ENCODE assay signal across 24 cellular contexts in genomic region chr18:35953688-35954087, GRCh38.
DNase-seq lines count a peak whose midpoint lies in the region; ATAC-seq and FAIRE-seq lines count a peak whose summit lies in the region.
"Had no signal": no experiment of that assay in that cellular context is flagged by ENCODE, and none has a peak within 500 bp of the region (broad histone marks: within the 10 kb centered on the region; RNA-seq: fewer than 3 reads in every experiment).

No MANE protein-coding gene starts in this region.

- no peaks in the 10 kb centered on the region for H3K27me3 ChIP-seq in small intestine (ENCODE audit: control insufficient read depth in 2 of 2, insufficient read depth in 2 of 2, low read length in 2 of 2)
- H3K27me3 ChIP-seq: MG63, right atrium auricular region, thyroid gland had no signal

- H3K9me3 ChIP-seq in small intestine (ENCODE audit: control insufficient read depth, low read depth), result no peaks in the 10 kb centered on the region
- H3K9me3 ChIP-seq: lower lobe of right lung, thyroid gland had no signal

- ATAC-seq in GM18873 (IDR thresholded peaks at IDR 0.05; ENCODE audit: low FRiP score, unreplicated experiment) (peak; percentile 87), GM21529 (IDR thresholded peaks at IDR 0.05; ENCODE audit: unreplicated experiment) (peak; percentile 62), HG02973 (IDR thresholded peaks at IDR 0.05; ENCODE audit: unreplicated experiment) (peak; percentile 73), sciatic nerve (no peak), HG03439 (IDR thresholded peaks at IDR 0.05; ENCODE audit: unreplicated experiment) (no peak), GM19397 (IDR thresholded peaks at IDR 0.05; ENCODE audit: unreplicated experiment) (no peak)
- ATAC-seq: activated T-cell treated with anti-CD3 and anti-CD28 coated beads, Interleukin-2, amount 50 U/mL, for 4 hours; heart right ventricle; lower lobe of right lung; Right ventricle myocardium inferior had no signal

- peak; percentile 53 for FAIRE-seq in small intestine (lab: Jason Lieb, UNC)
- FAIRE-seq: G401.6, GM12891 had no signal

- H3K36me3 ChIP-seq in small intestine (ENCODE audit: control insufficient read depth in 2 of 2, insufficient read depth in 2 of 2, low read length in 2 of 2), result no peaks in the 10 kb centered on the region
- H3K36me3 ChIP-seq: heart right ventricle, lower lobe of right lung, MG63, right atrium auricular region, thyroid gland had no signal

- H3K4me1 ChIP-seq in small intestine (ENCODE audit: control insufficient read depth in 2 of 2, insufficient read depth in 1 of 2, low read depth in 1 of 2, low read length in 1 of 2), result no peaks in the 10 kb centered on the region
- H3K4me1 ChIP-seq: right atrium auricular region had no signal

- WGBS in small intestine, 3 donors, result 62 to 88% (median 69%) methylated on average over 1 of the region's 1 CpG

- no peak overlapping the region for H3K27ac ChIP-seq in small intestine (ENCODE audit: low read depth in 1 of 2, low read length in 1 of 2)
- H3K27ac ChIP-seq: heart right ventricle, lower lobe of right lung, right atrium auricular region, thyroid gland had no signal

- no peak overlapping the region for H3K4me3 ChIP-seq in small intestine (ENCODE audit: low read depth in 1 of 2, low read length in 2 of 2)
- H3K4me3 ChIP-seq: heart right ventricle, lower lobe of right lung, MG63, right atrium auricular region, thyroid gland had no signal

- DNase-seq in small intestine (no peak), sciatic nerve (ENCODE audit: low spot score) (no peak)
- DNase-seq: activated CD4-positive, alpha-beta memory T cell treated with anti-CD3 and anti-CD28 coated beads for 36 hours; activated naive CD4-positive, alpha-beta T cell treated with anti-CD3 and anti-CD28 coated beads, Interleukin-2, amount 10 ng/mL, durations not matched to agents 7 days and 5 days; activated T-cell treated with anti-CD3 and anti-CD28 coated beads, Interleukin-2, amount 50 U/mL, for 4 hours; H7; heart right ventricle; immature natural killer cell; lower lobe of right lung; MG63; NCI-H187 treated with DMSO at 0.1 percent for 48 hours; NCI-H510A; nucleus accumbens; stimulated activated naive CD4-positive, alpha-beta T cell; thyroid gland had no signal

- intact Hi-C loops in sciatic nerve (cut with DNase I), result no loop called here

Comparison
In these comparisons a context has a peak if more than half of its experiments do, and no peak if none do; other contexts are left out.
1. ATAC-seq: peak in GM18873 (single experiment), GM21529 (single experiment) and HG02973 (single experiment); none in sciatic nerve (single experiment), HG03439 (single experiment) and GM19397 (single experiment).